In the genomic region with DNA sequence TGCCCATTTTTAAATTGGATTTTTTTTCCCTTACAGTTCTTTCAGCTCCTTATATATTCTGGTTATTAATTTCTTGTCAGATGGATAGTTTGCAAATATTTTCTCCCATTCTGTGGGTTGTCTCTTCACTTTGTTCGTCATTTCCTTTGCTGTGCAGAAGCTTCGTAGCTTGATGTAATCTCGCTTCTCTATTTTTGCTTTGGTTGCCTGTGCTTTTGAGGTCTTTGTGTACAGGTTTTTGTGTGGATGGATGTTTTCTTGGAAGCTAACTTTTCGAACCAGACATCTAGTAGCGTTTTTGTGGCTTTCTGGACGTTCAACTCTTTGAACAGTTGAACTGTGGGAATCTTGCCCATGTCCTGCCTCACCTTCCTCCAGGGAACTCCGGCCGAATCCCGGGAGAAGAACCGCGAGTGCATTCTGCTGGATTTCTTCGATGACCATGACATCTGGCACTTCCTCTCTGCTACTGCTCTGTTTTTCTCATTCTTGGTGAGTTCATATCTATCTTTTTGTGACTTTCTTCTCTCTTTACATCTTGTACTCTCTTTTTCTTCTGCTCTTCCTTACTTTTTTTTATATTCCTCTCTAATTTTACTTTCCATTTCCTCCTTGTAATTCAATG, we compare ENCODE assay signal across 13 cellular contexts.
A peak's percentile ranks its signal among the peaks of the same experiment; 100 is the strongest.
DNase-seq lines count a peak whose midpoint lies in the region; ATAC-seq, FAIRE-seq and TF ChIP-seq lines count a peak whose summit lies in the region.
"Had no signal": no experiment of that assay in that cellular context is flagged by ENCODE, and none has a peak within 500 bp of the region (broad histone marks: within the 10 kb centered on the region; RNA-seq: fewer than 3 reads in every experiment).

No MANE protein-coding gene starts in this region.

- peak overlapping the region; percentile 18 for H2AFZ ChIP-seq in astrocyte (ENCODE audit: low read depth, low read length)
- no peak overlapping the region for H2AFZ ChIP-seq in trophoblast cell (ENCODE audit: insufficient read depth, low read length, poor library complexity)
- H2AFZ ChIP-seq in neural progenitor cell (replicated peaks), result no peak overlapping the region

- peak overlapping the region; percentile 72 for H3K4me2 ChIP-seq in astrocyte (ENCODE audit: low read length)
- no peak overlapping the region for H3K4me2 ChIP-seq in trophoblast cell (ENCODE audit: low read length)
- no peak overlapping the region for H3K4me2 ChIP-seq in neural progenitor cell

- H3K36me3 ChIP-seq in astrocyte (ENCODE audit: insufficient read depth, low read length) (no peaks in the 10 kb centered on the region), trophoblast cell (ENCODE audit: control insufficient read depth in 1 of 2, insufficient read depth in 2 of 2, low read length in 2 of 2) (no peaks in the 10 kb centered on the region), neural progenitor cell (no peaks in the 10 kb centered on the region)

- DNase-seq in SKM-1 (lab: John Stamatoyannopoulos, UW; ENCODE audit: unreplicated experiment), result peak; percentile 11
- DNase-seq in SKM-1 treated with dmso at 0.1 percent for 144 hours (lab: John Stamatoyannopoulos, UW; ENCODE audit: unreplicated experiment), result no peak
- DNase-seq in KBM-7, result peak; percentile 41
- no peak for DNase-seq in astrocyte (ENCODE audit: low read depth)
- DNase-seq in trophoblast cell, result no peak
- DNase-seq in NCI-H2227 (lab: John Stamatoyannopoulos, UW; ENCODE audit: unreplicated experiment), result no peak
- DNase-seq in neural progenitor cell (ENCODE audit: low spot score), result no peak
- DNase-seq: activated CD8-positive, alpha-beta T cell treated with anti-CD3 and anti-CD28 coated beads for 36 hours; COR-L47; stimulated activated CD4-positive, alpha-beta T cell treated with anti-CD3 and anti-CD28 coated beads, Interleukin-12 subunit alpha, Interleukin-12 subunit beta, amount 100 ng/mL, for 4 hours; tibial artery had no signal

- no peak overlapping the region for H4K8ac ChIP-seq in trophoblast cell (ENCODE audit: low read depth, low read length)

- no peak overlapping the region for H2BK5ac ChIP-seq in trophoblast cell (ENCODE audit: low read depth, low read length, poor library complexity)

- H3K18ac ChIP-seq in trophoblast cell (ENCODE audit: low read length), result no peak overlapping the region

- H3K4me1 ChIP-seq in astrocyte (ENCODE audit: insufficient read depth, low read length), result peaks cover 3% of the 10 kb centered on the region
- peaks cover 6 to 7% of the 10 kb centered on the region in 2 experiments for H3K4me1 ChIP-seq in trophoblast cell (ENCODE audit: control insufficient read depth in 1 of 2, insufficient read depth in 2 of 2, low read length in 2 of 2)
- no peaks in the 10 kb centered on the region for H3K4me1 ChIP-seq in neural progenitor cell

- H3K4me3 Mint-ChIP-seq in astrocyte (ENCODE audit: unreplicated experiment) (no peak overlapping the region), neural progenitor cell (no peak overlapping the region)
- H3K4me3 Mint-ChIP-seq: activated CD8-positive, alpha-beta T cell treated with anti-CD3 and anti-CD28 coated beads for 36 hours had no signal

- H3K4me1 Mint-ChIP-seq in astrocyte (ENCODE audit: low read depth, unreplicated experiment) (peaks cover 3% of the 10 kb centered on the region), neural progenitor cell (peaks cover 10% of the 10 kb centered on the region)

- WGBS in trophoblast cell (ENCODE audit: extremely low coverage, insufficient coverage, insufficient read length), result no CpG with 5 or more reads among the region's 12 CpGs

- H3K27me3 ChIP-seq in astrocyte (ENCODE audit: insufficient read depth, low read length) (no peaks in the 10 kb centered on the region), trophoblast cell (ENCODE audit: insufficient read depth, low read length) (no peaks in the 10 kb centered on the region), neural progenitor cell (peaks cover 28% of the 10 kb centered on the region)
- H3K27me3 ChIP-seq: tibial artery had no signal

- H4K20me1 ChIP-seq in astrocyte (ENCODE audit: insufficient read depth, low read length) (no peaks in the 10 kb centered on the region), neural progenitor cell (ENCODE audit: low read depth) (no peaks in the 10 kb centered on the region)

- H3K9me3 Mint-ChIP-seq in astrocyte (ENCODE audit: unreplicated experiment) (no peaks in the 10 kb centered on the region), neural progenitor cell (no peaks in the 10 kb centered on the region)
- H3K9me3 Mint-ChIP-seq: activated CD8-positive, alpha-beta T cell treated with anti-CD3 and anti-CD28 coated beads for 36 hours had no signal

- H3K9me3 ChIP-seq in astrocyte (ENCODE audit: insufficient read depth, low read depth, low read length) (no peaks in the 10 kb centered on the region), trophoblast cell (ENCODE audit: insufficient read depth, low read depth, low read length) (no peaks in the 10 kb centered on the region), neural progenitor cell (ENCODE audit: low read depth) (no peaks in the 10 kb centered on the region)
- H3K9me3 ChIP-seq: tibial artery had no signal

- no peak for FAIRE-seq in astrocyte (lab: Jason Lieb, UNC)

- H3K79me2 ChIP-seq in astrocyte (ENCODE audit: insufficient read depth, low read length) (no peaks in the 10 kb centered on the region), trophoblast cell (ENCODE audit: control insufficient read depth, insufficient read depth, low read length, poor library complexity) (no peaks in the 10 kb centered on the region), neural progenitor cell (ENCODE audit: low read depth) (no peaks in the 10 kb centered on the region)

- H3K27ac Mint-ChIP-seq in astrocyte (ENCODE audit: unreplicated experiment) (no peak overlapping the region), neural progenitor cell (no peak overlapping the region)

- H3K27me3 Mint-ChIP-seq in astrocyte (ENCODE audit: low read depth, unreplicated experiment), result peaks cover 17% of the 10 kb centered on the region
- peaks cover 4% of the 10 kb centered on the region for H3K27me3 Mint-ChIP-seq in neural progenitor cell (ENCODE audit: insufficient read depth, low read depth)
- H3K27me3 Mint-ChIP-seq: activated CD8-positive, alpha-beta T cell treated with anti-CD3 and anti-CD28 coated beads for 36 hours had no signal

- no peak overlapping the region for H4K12ac ChIP-seq in trophoblast cell (ENCODE audit: low read depth, low read length)

- no peak overlapping the region for H3K27ac ChIP-seq in astrocyte (ENCODE audit: low read depth, low read length)
- H3K27ac ChIP-seq in trophoblast cell (ENCODE audit: low read depth, low read length), result no peak overlapping the region
- H3K27ac ChIP-seq in neural progenitor cell, result no peak overlapping the region
- H3K27ac ChIP-seq: epithelial cell of prostate, tibial artery had no signal

- no peaks in the 10 kb centered on the region for H3K36me3 Mint-ChIP-seq in astrocyte (ENCODE audit: low read depth, unreplicated experiment)
- no peaks in the 10 kb centered on the region for H3K36me3 Mint-ChIP-seq in neural progenitor cell

- no peak for TF ChIP-seq CTCF in astrocyte (IDR thresholded peaks at IDR 0.05; ENCODE audit: insufficient read depth, low read depth, low read length)
- TF ChIP-seq CTCF in neural progenitor cell (IDR thresholded peaks at IDR 0.05), result no peak

- in situ Hi-C loops in KBM-7 (cut with MboI; ENCODE audit: low pct_unique_long_range_greater_than_20kb, low sequenced_read_pairs), result no loop called here

- no peaks in the 10 kb centered on the region for H3F3A ChIP-seq in neural progenitor cell (ENCODE audit: low read depth)

- no peak overlapping the region for H4K91ac ChIP-seq in trophoblast cell (ENCODE audit: low read depth, low read length)

- H3K23ac ChIP-seq in trophoblast cell (ENCODE audit: low read length), result no peak overlapping the region

- ATAC-seq in esophagus mucosa, result no peak

- no peak overlapping the region for H2BK120ac ChIP-seq in trophoblast cell (ENCODE audit: insufficient read depth, low read length, poor library complexity)

- H2BK12ac ChIP-seq in trophoblast cell (ENCODE audit: low read length), result no peak overlapping the region

- no peak overlapping the region for H3K14ac ChIP-seq in trophoblast cell (ENCODE audit: low read length)

- no peak overlapping the region for H3K4ac ChIP-seq in trophoblast cell (ENCODE audit: low read depth, low read length)

- H3K4me3 ChIP-seq in astrocyte (ENCODE audit: insufficient read depth, low read depth, low read length), result peak overlapping the region; percentile 26
- no peak overlapping the region for H3K4me3 ChIP-seq in trophoblast cell (ENCODE audit: low read depth, low read length)
- no peak overlapping the region for H3K4me3 ChIP-seq in neural progenitor cell
- H3K4me3 ChIP-seq: tibial artery had no signal

- no peak overlapping the region for H2AK5ac ChIP-seq in trophoblast cell (ENCODE audit: low read length)

- no peaks in the 10 kb centered on the region for H3K79me1 ChIP-seq in trophoblast cell (ENCODE audit: low read length)

- H3K9ac ChIP-seq in astrocyte (ENCODE audit: low read length) (no peak overlapping the region), trophoblast cell (ENCODE audit: low read length) (peak overlapping the region; percentile 31), neural progenitor cell (no peak overlapping the region)

Comparison
In these comparisons a context has a peak if more than half of its experiments do, and no peak if none do; other contexts are left out.
1. DNase-seq: peak in SKM-1 (single experiment) and KBM-7 (single experiment); none in SKM-1 treated with dmso at 0.1 percent for 144 hours (single experiment), astrocyte (single experiment), trophoblast cell (0 of 2), NCI-H2227 (single experiment) and neural progenitor cell (single experiment).